ENCODE assay signal across 8 cellular contexts in genomic region chr14:91349481-91350074, GRCh38.
DNase-seq lines count a peak whose midpoint lies in the region; ATAC-seq and TF ChIP-seq lines count a peak whose summit lies in the region.

No MANE protein-coding gene starts in this region.

- intact Hi-C loops in Caco-2 (cut with micrococcal nuclease; ENCODE audit: unreplicated experiment), result no loop called here

- peak; percentile 51 for ATAC-seq in GM21737 (IDR thresholded peaks at IDR 0.05; ENCODE audit: unreplicated experiment)
- ATAC-seq in stimulated activated effector memory CD8-positive, alpha-beta T cell treated with anti-CD3 and anti-CD28 coated beads, Interleukin-12 subunit alpha, Interleukin-12 subunit beta, amount 100 ng/mL, for 72 hours, result peak; percentile 83

- POLR2A ChIA-PET in Caco-2 (lab: Charles Lee) (no interaction called here), SK-N-SH (lab: Yijun Ruan, JAX) (no interaction called here)

- no peak overlapping the region for H3K9ac ChIP-seq in SK-N-SH

- no peak overlapping the region for H3K27ac ChIP-seq in SK-N-SH (ENCODE audit: low read depth in 2 of 2, low read length in 1 of 2)

- H3K9me3 Mint-ChIP-seq in Caco-2 (ENCODE audit: unreplicated experiment), result no peaks in the 10 kb centered on the region
- no peaks in the 10 kb centered on the region for H3K9me3 Mint-ChIP-seq in stimulated activated effector memory CD8-positive, alpha-beta T cell treated with anti-CD3 and anti-CD28 coated beads, Interleukin-12 subunit alpha, Interleukin-12 subunit beta, amount 100 ng/mL, for 72 hours

- H3K4me3 Mint-ChIP-seq in Caco-2 (ENCODE audit: unreplicated experiment), result no peak overlapping the region
- H3K4me3 Mint-ChIP-seq in stimulated activated effector memory CD8-positive, alpha-beta T cell treated with anti-CD3 and anti-CD28 coated beads, Interleukin-12 subunit alpha, Interleukin-12 subunit beta, amount 100 ng/mL, for 72 hours, result peak overlapping the region; percentile 82

- H3F3A ChIP-seq in SK-N-SH (replicated peaks; ENCODE audit: insufficient read depth), result no peaks in the 10 kb centered on the region

- no peak overlapping the region for H2AFZ ChIP-seq in SK-N-SH (ENCODE audit: low read depth)

- no peak overlapping the region for H3K4me2 ChIP-seq in SK-N-SH

- H3K4me3 ChIP-seq in Caco-2 (ENCODE audit: low read depth, low read length) (no peak overlapping the region), SK-N-SH (ENCODE audit: low read depth in 2 of 2, low read length in 1 of 2) (no peak overlapping the region)

- no peaks in the 10 kb centered on the region for H3K9me2 ChIP-seq in SK-N-SH

- no peaks in the 10 kb centered on the region for H3K27me3 Mint-ChIP-seq in Caco-2 (ENCODE audit: insufficient read depth, unreplicated experiment)

- no TSS peak for BruUV-seq in Caco-2 (replicated peaks; lab: Mats Ljungman, UMichigan)

- CTCF ChIA-PET in Caco-2 (lab: Charles Lee), result no interaction called here
- CTCF ChIA-PET in SK-N-SH (lab: Yijun Ruan, JAX), result interaction anchor here (0.7 kb wide), 1 partner anchor 25 kb away, joined by 4 read pairs; no protein-coding TSS in a partner anchor

- TF ChIP-seq CTCF in Caco-2 (IDR thresholded peaks at IDR 0.05; ENCODE audit: insufficient read depth in 1 of 2, low read depth in 1 of 2, low read length in 1 of 2, severe bottlenecking in 1 of 2, unreplicated experiment in 1 of 2) (no peak), SK-N-SH (IDR thresholded peaks at IDR 0.05) (no peak)

- H3K9me3 ChIP-seq in Caco-2, result no peaks in the 10 kb centered on the region
- H3K9me3 ChIP-seq in SK-N-SH, result no peaks in the 10 kb centered on the region

- DNase-seq in Caco-2 (no peak), T follicular helper cell (ENCODE audit: low read depth) (peak; percentile 47), SK-N-SH (no peak), retina (no peak), NK-92 (lab: John Stamatoyannopoulos, UW; ENCODE audit: unreplicated experiment) (no peak)
- peak; percentile 79 for DNase-seq in central memory CD4-positive, alpha-beta T cell
- peak; percentile 41 to 84 for DNase-seq in stimulated activated effector memory CD8-positive, alpha-beta T cell treated with anti-CD3 and anti-CD28 coated beads, Interleukin-12 subunit alpha, Interleukin-12 subunit beta, amount 100 ng/mL, for 72 hours (ENCODE audit: low spot score in 2 of 2)

- no peak for TF ChIP-seq RAD21 in SK-N-SH (IDR thresholded peaks at IDR 0.05; ENCODE audit: low read length)

- no peaks in the 10 kb centered on the region for H3K79me2 ChIP-seq in SK-N-SH (ENCODE audit: insufficient read depth)

- no peak for TF ChIP-seq EP300 in SK-N-SH (IDR thresholded peaks at IDR 0.05; ENCODE audit: borderline replicate concordance in 1 of 2, low read depth in 1 of 2, low read length in 1 of 2)

- H3K4me1 Mint-ChIP-seq in Caco-2 (ENCODE audit: low read depth, unreplicated experiment), result peaks cover 8% of the 10 kb centered on the region
- H3K4me1 Mint-ChIP-seq in stimulated activated effector memory CD8-positive, alpha-beta T cell treated with anti-CD3 and anti-CD28 coated beads, Interleukin-12 subunit alpha, Interleukin-12 subunit beta, amount 100 ng/mL, for 72 hours, result peaks cover 91% of the 10 kb centered on the region

- H3K36me3 Mint-ChIP-seq in Caco-2 (ENCODE audit: insufficient read depth, unreplicated experiment), result peaks cover 2% of the 10 kb centered on the region
- peaks cover 76% of the 10 kb centered on the region for H3K36me3 Mint-ChIP-seq in stimulated activated effector memory CD8-positive, alpha-beta T cell treated with anti-CD3 and anti-CD28 coated beads, Interleukin-12 subunit alpha, Interleukin-12 subunit beta, amount 100 ng/mL, for 72 hours

- peak overlapping the region; percentile 3 for H3K27ac Mint-ChIP-seq in Caco-2 (ENCODE audit: unreplicated experiment)
- H3K27ac Mint-ChIP-seq in stimulated activated effector memory CD8-positive, alpha-beta T cell treated with anti-CD3 and anti-CD28 coated beads, Interleukin-12 subunit alpha, Interleukin-12 subunit beta, amount 100 ng/mL, for 72 hours, result peak overlapping the region; percentile 97

- no peaks in the 10 kb centered on the region for H4K20me1 ChIP-seq in SK-N-SH (ENCODE audit: insufficient read depth)

- 75% methylated on average over 10 of the region's 10 CpGs for WGBS in SK-N-SH (ENCODE audit: low lambda C conversion rate)

- H3K27me3 ChIP-seq in Caco-2 (replicated peaks; ENCODE audit: control insufficient read depth, insufficient read depth, low read length) (no peaks in the 10 kb centered on the region), SK-N-SH (ENCODE audit: insufficient read depth) (no peaks in the 10 kb centered on the region)

- H3K4me1 ChIP-seq in Caco-2 (peaks cover 12% of the 10 kb centered on the region; the same call in 1 of the 2 replicates), SK-N-SH (ENCODE audit: control insufficient read depth in 1 of 2, insufficient read depth in 2 of 2, low read depth in 1 of 2, low read length in 1 of 2) (peaks cover 0 to 3% of the 10 kb centered on the region in 2 experiments; a peak in 1 of 4 replicates)

- H3K36me3 ChIP-seq in Caco-2 (ENCODE audit: control insufficient read depth, insufficient read depth, low read length), result no peaks in the 10 kb centered on the region
- H3K36me3 ChIP-seq in SK-N-SH (replicated peaks in 1 of 2; ENCODE audit: control insufficient read depth in 1 of 2, insufficient read depth in 2 of 2, low read length in 1 of 2), result no peaks in the 10 kb centered on the region

TF ChIP-seq in SK-N-SH, 30 proteins besides CTCF, POLR2A, EP300 and RAD21:
- TF ChIP-seq YY1 (IDR thresholded peaks at IDR 0.05; ENCODE audit: low read depth), result no peak
- TF ChIP-seq EZH2phosphoT487 (IDR thresholded peaks at IDR 0.05; ENCODE audit: borderline replicate concordance, low read depth), result no peak
- TF ChIP-seq MAX (IDR thresholded peaks at IDR 0.05; ENCODE audit: low read depth), result no peak
- no peak for TF ChIP-seq JUND (IDR thresholded peaks at IDR 0.05)
- no peak for TF ChIP-seq USF2 (IDR thresholded peaks at IDR 0.05; ENCODE audit: borderline replicate concordance, low read depth, low read length)
- no peak for TF ChIP-seq GATA2 (CRISPR knock-in tag; IDR thresholded peaks at IDR 0.05)
- TF ChIP-seq USF1 (IDR thresholded peaks at IDR 0.05; ENCODE audit: borderline replicate concordance, low read depth), result no peak
- TF ChIP-seq RFX5 (IDR thresholded peaks at IDR 0.05; ENCODE audit: low read length), result no peak
- no peak for TF ChIP-seq SMC3 (IDR thresholded peaks at IDR 0.05; ENCODE audit: low read depth, low read length)
- TF ChIP-seq FOXM1 (IDR thresholded peaks at IDR 0.05; ENCODE audit: low read depth), result no peak
- TF ChIP-seq TCF12 (IDR thresholded peaks at IDR 0.05), result no peak
- no peak for TF ChIP-seq IRF3 (IDR thresholded peaks at IDR 0.05; ENCODE audit: low read depth, low read length)
- no peak for TF ChIP-seq TAF1 (IDR thresholded peaks at IDR 0.05; ENCODE audit: borderline replicate concordance, low read depth, low read length)
- TF ChIP-seq RCOR1 (IDR thresholded peaks at IDR 0.05; ENCODE audit: low read length), result no peak
- TF ChIP-seq NFIC (IDR thresholded peaks at IDR 0.05; ENCODE audit: borderline replicate concordance), result no peak
- no peak for TF ChIP-seq SIN3A (IDR thresholded peaks at IDR 0.05; ENCODE audit: borderline replicate concordance, low read depth, low read length)
TF ChIP-seq in SK-N-SH: peak in this region for 0.

Comparison
In these comparisons a context has a peak if more than half of its experiments do, and no peak if none do; other contexts are left out.
1. DNase-seq: peak in T follicular helper cell (single experiment), central memory CD4-positive, alpha-beta T cell (single experiment) and stimulated activated effector memory CD8-positive, alpha-beta T cell treated with anti-CD3 and anti-CD28 coated beads, Interleukin-12 subunit alpha, Interleukin-12 subunit beta, amount 100 ng/mL, for 72 hours (2 of 2); none in Caco-2 (0 of 2), SK-N-SH (single experiment), retina (single experiment) and NK-92 (single experiment).